1 cellular context compared by ENCODE assay signal in the genomic region with DNA sequence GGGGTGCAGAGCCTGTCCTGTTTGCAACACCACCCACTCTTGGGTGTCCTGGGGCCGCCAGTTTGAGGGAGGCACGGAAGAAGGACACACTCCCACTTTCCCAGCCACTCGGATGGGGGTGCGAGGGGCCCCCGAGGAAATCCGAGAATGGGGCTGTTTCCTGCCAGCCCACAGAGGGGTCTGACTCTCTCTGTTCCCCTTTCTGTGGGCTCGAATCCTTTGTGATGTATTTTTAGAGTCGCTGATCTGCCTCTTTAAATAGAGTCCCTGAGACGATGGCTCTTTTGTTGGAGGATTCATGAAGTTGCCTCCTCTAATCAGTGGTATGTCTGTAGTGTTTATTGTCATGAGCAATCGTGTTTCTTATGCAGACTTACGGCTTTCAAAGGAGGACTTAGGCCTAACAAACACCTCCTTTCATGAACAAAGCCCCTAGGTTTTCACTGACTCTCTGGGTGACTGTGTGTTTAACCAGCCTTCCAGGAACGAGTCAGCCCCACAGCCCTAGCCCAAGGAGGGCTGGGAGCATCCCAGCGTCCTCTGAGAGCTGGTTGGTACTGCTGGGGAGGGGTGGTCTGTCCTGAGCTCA.
TF ChIP-seq lines count a peak whose summit lies in the region.

No MANE protein-coding gene starts in this region.

TF ChIP-seq in K562, 482 proteins besides CTCF, POLR2A, EP300 and RAD21:
- TF ChIP-seq AFF4 (CRISPR knock-in tag; IDR thresholded peaks at IDR 0.05) (no peak), POLR2G (IDR thresholded peaks at IDR 0.05; ENCODE audit: low read depth, low read length) (peak; percentile 36; the same call in 1 of the 2 replicates)
